Comparison of ENCODE assay signal across 21 cellular contexts in the genomic region with DNA sequence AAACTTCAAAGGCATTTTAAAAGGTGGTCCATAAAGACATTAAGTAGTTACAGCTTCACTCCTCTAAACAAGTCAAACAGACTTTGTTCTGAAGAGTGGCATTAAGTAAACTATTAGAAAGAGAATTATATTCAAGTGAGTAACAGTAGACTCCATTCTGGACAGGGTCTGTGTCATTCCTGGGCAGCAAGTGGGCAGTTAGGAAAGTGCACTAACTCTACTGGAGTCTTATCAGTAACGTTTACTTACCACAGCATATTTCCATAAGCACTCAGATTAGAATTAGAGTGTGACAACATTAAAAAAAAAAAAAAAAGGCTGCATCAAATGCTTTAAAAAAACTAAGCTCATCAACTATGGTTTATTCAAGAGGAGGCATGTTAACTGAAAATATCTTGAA. TPM values are rescaled to one million over a fixed set of nuclear protein-coding genes. Genes with fewer than 3 reads are reported as not detected.
DNase-seq lines count a peak whose midpoint lies in the region; ATAC-seq and TF ChIP-seq lines count a peak whose summit lies in the region.
"Had no signal": no experiment of that assay in that cellular context is flagged by ENCODE, and none has a peak within 500 bp of the region (broad histone marks: within the 10 kb centered on the region; RNA-seq: fewer than 3 reads in every experiment).

No MANE protein-coding gene starts in this region.

- H3K23ac ChIP-seq in IMR-90 (ENCODE audit: low read depth, low read length), result no peak overlapping the region

- H2BK120ac ChIP-seq in IMR-90 (ENCODE audit: low read depth, low read length), result no peak overlapping the region

- CTCF ChIA-PET in Caco-2 (lab: Charles Lee) (no interaction called here), IMR-90 (lab: Yijun Ruan, JAX) (no interaction called here)

- no peak overlapping the region for H2BK20ac ChIP-seq in IMR-90 (ENCODE audit: low read depth, low read length)

- H3K4me2 ChIP-seq in IMR-90 (ENCODE audit: low read depth, low read length), result peak overlapping the region; percentile 66; the same call in 1 of the 2 replicates

- TF ChIP-seq CTCF in Caco-2 (IDR thresholded peaks at IDR 0.05; ENCODE audit: insufficient read depth in 1 of 2, low read depth in 1 of 2, low read length in 1 of 2, severe bottlenecking in 1 of 2, unreplicated experiment in 1 of 2), result no peak
- TF ChIP-seq CTCF in IMR-90 (conservative IDR thresholded peaks at IDR 0.05; ENCODE audit: low read depth, low read length), result no peak
- no peak for TF ChIP-seq CTCF in astrocyte of the spinal cord (IDR thresholded peaks at IDR 0.05; ENCODE audit: low read depth, low read length)

- H3K27ac ChIP-seq in IMR-90 (ENCODE audit: insufficient read depth, low read length), result no peak overlapping the region
- H3K27ac ChIP-seq: ascending aorta, esophagus muscularis mucosa, SJSA1, vagina had no signal

- no peak overlapping the region for H4K91ac ChIP-seq in IMR-90 (ENCODE audit: insufficient read depth, low read depth, low read length)

- no peaks in the 10 kb centered on the region for H3K27me3 ChIP-seq in Caco-2 (replicated peaks; ENCODE audit: control insufficient read depth, insufficient read depth, low read length)
- no peaks in the 10 kb centered on the region for H3K27me3 ChIP-seq in IMR-90 (ENCODE audit: control insufficient read depth, insufficient read depth, low read length)
- H3K27me3 ChIP-seq: ascending aorta, esophagus muscularis mucosa, heart left ventricle, SJSA1, vagina had no signal

- H3K9ac ChIP-seq in IMR-90 (ENCODE audit: low read depth, low read length), result no peak overlapping the region

- H2AK5ac ChIP-seq in IMR-90 (ENCODE audit: low read depth, low read length), result no peak overlapping the region

- no peak overlapping the region for H2BK15ac ChIP-seq in IMR-90 (ENCODE audit: low read depth, low read length)

- H3K18ac ChIP-seq in IMR-90 (ENCODE audit: low read depth, low read length), result no peak overlapping the region

- no peak overlapping the region for H2AFZ ChIP-seq in IMR-90 (replicated peaks; ENCODE audit: low read length, poor library complexity)

- H3K27me3 Mint-ChIP-seq in Caco-2 (ENCODE audit: insufficient read depth, unreplicated experiment), result no peaks in the 10 kb centered on the region

- TF ChIP-seq RAD21 in IMR-90 (IDR thresholded peaks at IDR 0.05; ENCODE audit: low read length), result no peak

- dilution Hi-C loops in IMR-90 (cut with HindIII; ENCODE audit: low sequenced_read_pairs, unreplicated experiment), result no loop called here

- no peak overlapping the region for H3K56ac ChIP-seq in IMR-90 (ENCODE audit: extremely low read depth, insufficient read depth, low read length)

- no CpG with 5 or more reads among the region's 1 CpG for WGBS in IMR-90 (ENCODE audit: extremely low coverage in 2 of 2, insufficient read length in 1 of 2), 2 experiments

- H3K9me1 ChIP-seq in IMR-90 (ENCODE audit: insufficient read depth, low read length), result peaks cover 13% of the 10 kb centered on the region

- peak overlapping the region; percentile 61 for H3K27ac Mint-ChIP-seq in Caco-2 (ENCODE audit: unreplicated experiment)
- H3K27ac Mint-ChIP-seq: CD8-positive, alpha-beta T cell; T-helper 2 cell treated with Interferon-gamma antibody and Interleukin-4, amounts not matched to agents 5 μg/mL and 100 μg/mL, for 36 hours had no signal

- no peaks in the 10 kb centered on the region for H3K9me3 Mint-ChIP-seq in Caco-2 (ENCODE audit: unreplicated experiment)
- H3K9me3 Mint-ChIP-seq: CD8-positive, alpha-beta T cell; T-helper 2 cell treated with Interferon-gamma antibody and Interleukin-4, amounts not matched to agents 5 μg/mL and 100 μg/mL, for 36 hours had no signal

- H4K5ac ChIP-seq in IMR-90 (ENCODE audit: low read depth, low read length), result no peak overlapping the region

- H3K36me3 Mint-ChIP-seq in Caco-2 (ENCODE audit: insufficient read depth, unreplicated experiment), result peaks cover 19% of the 10 kb centered on the region

- no peak overlapping the region for H3K4me3 ChIP-seq in Caco-2 (ENCODE audit: low read depth, low read length)
- no peak overlapping the region for H3K4me3 ChIP-seq in IMR-90 (ENCODE audit: insufficient read depth, low read depth, low read length)
- no peak overlapping the region for H3K4me3 ChIP-seq in astrocyte of the spinal cord (ENCODE audit: low read depth, low read length)
- H3K4me3 ChIP-seq: ascending aorta, esophagus muscularis mucosa, heart left ventricle, SJSA1, vagina had no signal

- no peak for TF ChIP-seq POLR2A in IMR-90 (IDR thresholded peaks at IDR 0.05; ENCODE audit: low read depth, low read length)

- POLR2A ChIA-PET in Caco-2 (lab: Charles Lee), result no interaction called here
- POLR2A ChIA-PET in IMR-90 (lab: Charles Lee; ENCODE audit: unreplicated experiment), result no interaction called here

- H3K36me3 ChIP-seq in Caco-2 (ENCODE audit: control insufficient read depth, insufficient read depth, low read length), result no peaks in the 10 kb centered on the region
- H3K36me3 ChIP-seq in IMR-90 (ENCODE audit: control insufficient read depth, insufficient read depth, low read length), result peaks cover 6% of the 10 kb centered on the region
- H3K36me3 ChIP-seq: vagina had no signal

- peaks cover 19% of the 10 kb centered on the region for H3K4me1 Mint-ChIP-seq in Caco-2 (ENCODE audit: low read depth, unreplicated experiment)

- H4K8ac ChIP-seq in IMR-90 (ENCODE audit: low read depth in 2 of 2, low read length in 2 of 2), result no peak overlapping the region

- peaks cover 12 to 64% of the 10 kb centered on the region in 2 experiments; a peak in 3 of 4 replicates for H3K79me1 ChIP-seq in IMR-90 (ENCODE audit: low read depth in 1 of 2, low read length in 2 of 2)

- H3K4me1 ChIP-seq in Caco-2 (peaks cover 21% of the 10 kb centered on the region), IMR-90 (ENCODE audit: control insufficient read depth, insufficient read depth, low read length) (peaks cover 12% of the 10 kb centered on the region)
- H3K4me1 ChIP-seq: ascending aorta, SJSA1 had no signal

- BruUV-seq in Caco-2 (replicated peaks; lab: Mats Ljungman, UMichigan) (no TSS peak), IMR-90 (replicated peaks; lab: Mats Ljungman, UMichigan) (no TSS peak)

- no peak overlapping the region for H3K4ac ChIP-seq in IMR-90 (ENCODE audit: low read depth, low read length)

- no peak overlapping the region for H2AK9ac ChIP-seq in IMR-90 (replicated peaks; ENCODE audit: low read depth, low read length, poor library complexity)

- ATAC-seq in IMR-90 (ENCODE audit: low read depth) (peak; percentile 69), HG03108 (IDR thresholded peaks at IDR 0.05; ENCODE audit: unreplicated experiment) (no peak), HG03135 (IDR thresholded peaks at IDR 0.05; ENCODE audit: unreplicated experiment) (no peak)
- ATAC-seq: CD8-positive, alpha-beta T cell; heart left ventricle had no signal

- in situ Hi-C loops in IMR-90 (cut with MboI; ENCODE audit: low sequenced_read_pairs) (no loop called here), astrocyte of the spinal cord (cut with HindIII; ENCODE audit: low sequenced_read_pairs) (no loop called here)

- peak overlapping the region; percentile 63 for H2BK5ac ChIP-seq in IMR-90 (ENCODE audit: low read depth, low read length, poor library complexity, severe bottlenecking)

- H3K14ac ChIP-seq in IMR-90 (replicated peaks; ENCODE audit: low read depth, low read length), result no peak overlapping the region

- intact Hi-C loops in Caco-2 (cut with micrococcal nuclease; ENCODE audit: unreplicated experiment) (no loop called here), IMR-90 (cut with micrococcal nuclease) (loop anchor here (10.0 kb wide), 1 partner anchor 90 kb away; a partner anchor contains a TSS)

- H4K20me1 ChIP-seq in IMR-90 (ENCODE audit: insufficient read depth, low read length), result peaks cover 28% of the 10 kb centered on the region

- DNase-seq in Caco-2 (no peak), IMR-90 (peak; percentile 71), astrocyte of the spinal cord (ENCODE audit: low read depth, low spot score) (peak; percentile 28), kidney tubule cell (ENCODE audit: low spot score) (peak; percentile 14), NCI-H2107 (lab: John Stamatoyannopoulos, UW) (no peak), NCI-H146 treated with DMSO at 0.1 percent for 48 hours (lab: John Stamatoyannopoulos, UW; ENCODE audit: unreplicated experiment) (no peak)
- DNase-seq: activated CD8-positive, alpha-beta memory T cell treated with anti-CD3 and anti-CD28 coated beads, Interleukin-2, amount 50 U/mL, for 4 hours; CD8-positive, alpha-beta T cell; dermis blood vessel endothelial cell; heart left ventricle; islet precursor cell; NCI-H2029; NCI-H524 treated with DMSO at 0.1 percent for 48 hours; right cardiac atrium had no signal

- H3K4me3 Mint-ChIP-seq in Caco-2 (ENCODE audit: unreplicated experiment), result no peak overlapping the region
- H3K4me3 Mint-ChIP-seq: CD8-positive, alpha-beta T cell; T-helper 2 cell treated with Interferon-gamma antibody and Interleukin-4, amounts not matched to agents 5 μg/mL and 100 μg/mL, for 36 hours had no signal

- no peaks in the 10 kb centered on the region for H3K9me3 ChIP-seq in Caco-2
- H3K9me3 ChIP-seq in IMR-90 (ENCODE audit: control insufficient read depth, insufficient read depth, low read length), result no peaks in the 10 kb centered on the region
- H3K9me3 ChIP-seq: ascending aorta, esophagus muscularis mucosa, heart left ventricle, SJSA1, vagina had no signal

TF ChIP-seq in IMR-90, 13 proteins besides CTCF, POLR2A, EP300 and RAD21:
- TF ChIP-seq FOS (IDR thresholded peaks at IDR 0.05; ENCODE audit: low read depth, low read length), result no peak
- TF ChIP-seq SMC3 (IDR thresholded peaks at IDR 0.05; ENCODE audit: low read depth, low read length), result no peak
- TF ChIP-seq, protein P1, sequence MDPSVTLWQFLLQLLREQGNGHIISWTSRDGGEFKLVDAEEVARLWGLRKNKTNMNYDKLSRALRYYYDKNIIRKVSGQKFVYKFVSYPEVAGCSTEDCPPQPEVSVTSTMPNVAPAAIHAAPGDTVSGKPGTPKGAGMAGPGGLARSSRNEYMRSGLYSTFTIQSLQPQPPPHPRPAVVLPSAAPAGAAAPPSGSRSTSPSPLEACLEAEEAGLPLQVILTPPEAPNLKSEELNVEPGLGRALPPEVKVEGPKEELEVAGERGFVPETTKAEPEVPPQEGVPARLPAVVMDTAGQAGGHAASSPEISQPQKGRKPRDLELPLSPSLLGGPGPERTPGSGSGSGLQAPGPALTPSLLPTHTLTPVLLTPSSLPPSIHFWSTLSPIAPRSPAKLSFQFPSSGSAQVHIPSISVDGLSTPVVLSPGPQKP (IDR thresholded peaks at IDR 0.05; ENCODE audit: borderline replicate concordance, low read depth, low read length), result no peak
- 0 out of 2 replicates have a peak, but pooled peaks have one; percentile 8 for TF ChIP-seq MAFK (IDR thresholded peaks at IDR 0.05; ENCODE audit: low read depth, low read length)

RNA-seq across cellular contexts. Expression of a gene that starts 10.6 kb away (rescaled TPM):
- total RNA-seq in Caco-2 (2022) (21.9 and 22.3 TPM in 2 replicates), IMR-90 (2012; rRNA removed) (30.1 and 48.9 TPM in 2 replicates)
- polyA plus RNA-seq in IMR-90 (2012; rRNA removed), result 5.0 and 6.5 TPM in 2 replicates
- 1.0 and 1.1 TPM in 2 replicates for polyA plus RNA-seq in IMR-90 (2012; cell fraction: cytosol; rRNA removed)
- 1.8 and 9.8 TPM in 2 replicates for polyA plus RNA-seq in IMR-90 (2012; cell fraction: nucleus; rRNA removed; ENCODE audit: low replicate concordance)

RNA-seq across cellular contexts. Expression of a gene that starts 38.1 kb away (rescaled TPM):
- total RNA-seq in Caco-2 (2022) (22.0 and 23.7 TPM in 2 replicates), IMR-90 (2012; rRNA removed) (5.6 and 8.6 TPM in 2 replicates)
- polyA plus RNA-seq in IMR-90 (2012; rRNA removed), result 3.1 and 3.7 TPM in 2 replicates
- polyA plus RNA-seq in IMR-90 (2012; cell fraction: cytosol; rRNA removed), result 1.6 and 2.4 TPM in 2 replicates
- polyA plus RNA-seq in IMR-90 (2012; cell fraction: nucleus; rRNA removed; ENCODE audit: low replicate concordance), result 5.0 and 15.5 TPM in 2 replicates

Comparison
In these comparisons a context has a peak if more than half of its experiments do, and no peak if none do; other contexts are left out.
1. DNase-seq: peak in IMR-90 (single experiment), astrocyte of the spinal cord (single experiment) and kidney tubule cell (single experiment); none in Caco-2 (0 of 2), NCI-H2107 (single experiment) and NCI-H146 treated with DMSO at 0.1 percent for 48 hours (single experiment).